Comparison of ENCODE assay signal across 9 cellular contexts in the genomic region with DNA sequence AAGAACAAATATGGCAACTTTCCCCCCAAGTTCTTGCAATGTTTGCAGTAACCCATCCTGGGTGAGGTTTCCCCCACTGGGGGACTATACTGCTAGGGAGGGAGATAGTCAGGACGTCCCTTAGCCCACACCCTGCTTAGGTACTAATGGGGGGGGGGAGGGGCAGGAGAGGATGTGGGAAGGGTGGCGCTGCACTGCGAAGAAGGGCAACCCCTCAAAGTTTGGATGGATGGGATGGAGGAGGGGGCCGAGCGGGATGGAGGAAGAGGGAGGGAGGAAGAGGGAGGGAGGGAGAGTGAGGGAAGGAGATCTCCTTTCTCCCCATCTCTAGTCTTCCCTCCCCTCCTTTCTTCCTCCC.
A peak's percentile ranks its signal among the peaks of the same experiment; 100 is the strongest.
DNase-seq lines count a peak whose midpoint lies in the region; ATAC-seq and TF ChIP-seq lines count a peak whose summit lies in the region.
"Had no signal": no experiment of that assay in that cellular context is flagged by ENCODE, and none has a peak within 500 bp of the region (broad histone marks: within the 10 kb centered on the region; RNA-seq: fewer than 3 reads in every experiment).

No MANE protein-coding gene starts in this region.

- no peak for TF ChIP-seq EP300 in suprapubic skin (IDR thresholded peaks at IDR 0.05)

- 0% methylated on average over 5 of the region's 5 CpGs for WGBS in suprapubic skin

- no peaks in the 10 kb centered on the region for H3K9me3 ChIP-seq in suprapubic skin

- H3K4me3 ChIP-seq in suprapubic skin, result peak overlapping the region; percentile 53

- no peak overlapping the region for H3K27ac Mint-ChIP-seq in activated T-cell treated with anti-CD3 and anti-CD28 coated beads, Interleukin-2, amount 50 U/mL, for 72 hours
- H3K27ac Mint-ChIP-seq in activated T-helper 2 cell treated with anti-CD3 and anti-CD28 coated beads, Interferon-gamma antibody, Interleukin-2, Interleukin-4, amounts not matched to agents 10 μg/mL and 5 μg/mL and 100 μg/mL, durations not matched to agents 14 hours and 24 hours and 36 hours, result no peak overlapping the region

- H3K4me1 ChIP-seq in suprapubic skin, result peaks cover 57% of the 10 kb centered on the region

- H3K27me3 ChIP-seq in suprapubic skin, result peaks cover 100% of the 10 kb centered on the region

- ATAC-seq in activated T-cell treated with anti-CD3 and anti-CD28 coated beads, Interleukin-2, amount 50 U/mL, for 72 hours (replicated peaks in 1 of 2), result peak; percentile 6 to 10
- ATAC-seq in GM21786 (IDR thresholded peaks at IDR 0.05; ENCODE audit: unreplicated experiment), result no peak

- peaks cover 0 to 3% of the 10 kb centered on the region in 2 donors for H3K36me3 Mint-ChIP-seq in activated T-cell treated with anti-CD3 and anti-CD28 coated beads, Interleukin-2, amount 50 U/mL, for 72 hours (ENCODE audit: insufficient read depth in 2 of 2)
- no peaks in the 10 kb centered on the region for H3K36me3 Mint-ChIP-seq in activated T-helper 2 cell treated with anti-CD3 and anti-CD28 coated beads, Interferon-gamma antibody, Interleukin-2, Interleukin-4, amounts not matched to agents 10 μg/mL and 5 μg/mL and 100 μg/mL, durations not matched to agents 14 hours and 24 hours and 36 hours (ENCODE audit: low read depth)

- no peak for DNase-seq in activated T-cell treated with anti-CD3 and anti-CD28 coated beads, Interleukin-2, amount 50 U/mL, for 72 hours
- no peak for DNase-seq in activated T-cell treated with anti-CD3 and anti-CD28 coated beads, Interleukin-2, amount 50 U/mL, for 1 hour
- DNase-seq in activated T-helper 2 cell treated with anti-CD3 and anti-CD28 coated beads, Interferon-gamma antibody, Interleukin-2, Interleukin-4, amounts not matched to agents 10 μg/mL and 5 μg/mL and 100 μg/mL, durations not matched to agents 14 hours and 24 hours and 36 hours (ENCODE audit: low spot score), result no peak
- peak; percentile 44 for DNase-seq in iPS-NIHi7 (ENCODE audit: extremely low spot score)
- no peak for DNase-seq in suprapubic skin (ENCODE audit: low spot score in 2 of 2)
- DNase-seq in COR-L47 (lab: John Stamatoyannopoulos, UW), result no peak
- no peak for DNase-seq in NCI-H748 treated with DMSO at 0.1 percent for 48 hours (lab: John Stamatoyannopoulos, UW)
- DNase-seq: GOT3 had no signal

- intact Hi-C loops in activated T-helper 2 cell treated with anti-CD3 and anti-CD28 coated beads, Interferon-gamma antibody, Interleukin-2, Interleukin-4, amounts not matched to agents 10 μg/mL and 5 μg/mL and 100 μg/mL, durations not matched to agents 14 hours and 24 hours and 36 hours (cut with micrococcal nuclease), result loop anchor here (1.0 to 10.0 kb wide), 5 partner anchors 64 to 732 kb away; partner anchors contain the start of genes ALX4, C11orf96 and HSD17B12

- no peak for TF ChIP-seq CTCF in suprapubic skin (IDR thresholded peaks at IDR 0.05)

- peaks cover 48% of the 10 kb centered on the region for H3K4me1 Mint-ChIP-seq in activated T-cell treated with anti-CD3 and anti-CD28 coated beads, Interleukin-2, amount 50 U/mL, for 72 hours (ENCODE audit: low read depth)
- H3K4me1 Mint-ChIP-seq in activated T-helper 2 cell treated with anti-CD3 and anti-CD28 coated beads, Interferon-gamma antibody, Interleukin-2, Interleukin-4, amounts not matched to agents 10 μg/mL and 5 μg/mL and 100 μg/mL, durations not matched to agents 14 hours and 24 hours and 36 hours (ENCODE audit: low read depth), result peaks cover 28% of the 10 kb centered on the region

- peak overlapping the region; percentile 91 to 94 for H3K4me3 Mint-ChIP-seq in activated T-cell treated with anti-CD3 and anti-CD28 coated beads, Interleukin-2, amount 50 U/mL, for 72 hours
- peak overlapping the region; percentile 58 for H3K4me3 Mint-ChIP-seq in activated T-helper 2 cell treated with anti-CD3 and anti-CD28 coated beads, Interferon-gamma antibody, Interleukin-2, Interleukin-4, amounts not matched to agents 10 μg/mL and 5 μg/mL and 100 μg/mL, durations not matched to agents 14 hours and 24 hours and 36 hours (ENCODE audit: low read depth)

- no peak for TF ChIP-seq POLR2A in suprapubic skin (IDR thresholded peaks at IDR 0.05)

- H3K27ac ChIP-seq in suprapubic skin, result no peak overlapping the region

- H3K9me3 Mint-ChIP-seq in activated T-cell treated with anti-CD3 and anti-CD28 coated beads, Interleukin-2, amount 50 U/mL, for 72 hours, result no peaks in the 10 kb centered on the region
- H3K9me3 Mint-ChIP-seq in activated T-helper 2 cell treated with anti-CD3 and anti-CD28 coated beads, Interferon-gamma antibody, Interleukin-2, Interleukin-4, amounts not matched to agents 10 μg/mL and 5 μg/mL and 100 μg/mL, durations not matched to agents 14 hours and 24 hours and 36 hours, result no peaks in the 10 kb centered on the region

- H3K36me3 ChIP-seq in suprapubic skin, result no peaks in the 10 kb centered on the region

- H3K27me3 Mint-ChIP-seq in activated T-cell treated with anti-CD3 and anti-CD28 coated beads, Interleukin-2, amount 50 U/mL, for 72 hours (ENCODE audit: low read depth), result peaks cover 92% of the 10 kb centered on the region
- H3K27me3 Mint-ChIP-seq in activated T-helper 2 cell treated with anti-CD3 and anti-CD28 coated beads, Interferon-gamma antibody, Interleukin-2, Interleukin-4, amounts not matched to agents 10 μg/mL and 5 μg/mL and 100 μg/mL, durations not matched to agents 14 hours and 24 hours and 36 hours (ENCODE audit: low read depth), result peaks cover 90% of the 10 kb centered on the region
